In genomic region chr5:142617416-142617815, GRCh38 we compare ENCODE assay signal across 18 cellular contexts.
DNase-seq lines count a peak whose midpoint lies in the region; ATAC-seq and TF ChIP-seq lines count a peak whose summit lies in the region.
"Had no signal": no experiment of that assay in that cellular context is flagged by ENCODE, and none has a peak within 500 bp of the region (broad histone marks: within the 10 kb centered on the region; RNA-seq: fewer than 3 reads in every experiment).

No MANE protein-coding gene starts in this region.

- peak overlapping the region; percentile 52 for H2AK9ac ChIP-seq in IMR-90 (replicated peaks; ENCODE audit: low read depth, low read length, poor library complexity)

- H2BK120ac ChIP-seq in IMR-90 (ENCODE audit: low read depth, low read length), result peak overlapping the region; percentile 91; the same call in 1 of the 2 replicates

- H3K27ac ChIP-seq in ACC112 (ENCODE audit: low read depth, low read length) (peak overlapping the region; percentile 64), IMR-90 (ENCODE audit: insufficient read depth, low read length) (no peak overlapping the region), brain microvascular endothelial cell (peak overlapping the region; percentile 72), sigmoid colon (no peak overlapping the region)
- H3K27ac ChIP-seq: esophagus muscularis mucosa, testis, VCaP had no signal

- H3K9me1 ChIP-seq in IMR-90 (ENCODE audit: insufficient read depth, low read length), result peaks cover 23% of the 10 kb centered on the region

- no peak overlapping the region for H3K56ac ChIP-seq in IMR-90 (ENCODE audit: extremely low read depth, insufficient read depth, low read length)

- no peak overlapping the region for H3K4me2 ChIP-seq in IMR-90 (ENCODE audit: low read depth, low read length)

- no TSS peak for BruUV-seq in IMR-90 (replicated peaks; lab: Mats Ljungman, UMichigan)

- CTCF ChIA-PET in activated CD4-positive, alpha-beta T cell treated with anti-CD3 and anti-CD28 coated beads for 36 hours (lab: Charles Lee), result interaction anchor here (0.7 to 2.2 kb wide), 3 partner anchors 38 to 90 kb away, joined by 3 to 8 read pairs (median 6); no protein-coding TSS in a partner anchor
- CTCF ChIA-PET in IMR-90 (lab: Yijun Ruan, JAX), result no interaction called here

- H3K27me3 ChIP-seq in ACC112 (ENCODE audit: insufficient read depth, low read length) (no peaks in the 10 kb centered on the region), IMR-90 (ENCODE audit: control insufficient read depth, insufficient read depth, low read length) (no peaks in the 10 kb centered on the region), brain microvascular endothelial cell (replicated peaks) (no peaks in the 10 kb centered on the region), sigmoid colon (no peaks in the 10 kb centered on the region)
- H3K27me3 ChIP-seq: esophagus muscularis mucosa, heart right ventricle, testis had no signal

- peak overlapping the region; percentile 96 for H2BK15ac ChIP-seq in IMR-90 (ENCODE audit: low read depth, low read length)

- H3K9me3 ChIP-seq in IMR-90 (ENCODE audit: control insufficient read depth, insufficient read depth, low read length) (no peaks in the 10 kb centered on the region), sigmoid colon (no peaks in the 10 kb centered on the region)
- H3K9me3 ChIP-seq: esophagus muscularis mucosa, testis had no signal

- DNase-seq in activated CD4-positive, alpha-beta T cell treated with anti-CD3 and anti-CD28 coated beads for 36 hours, result peak; percentile 56
- no peak for DNase-seq in activated CD4-positive, alpha-beta T cell treated with anti-CD3 and anti-CD28 coated beads, Interleukin-2, amount 50 U/mL, for 1 hour
- DNase-seq in IMR-90 (no peak), brain microvascular endothelial cell (no peak), sigmoid colon (no peak), hepatic stellate cell (ENCODE audit: low spot score) (no peak)
- DNase-seq: CD4-positive, alpha-beta T cell; midbrain; NCI-H1930; NCI-H524; occipital lobe; OCI-M1; testis had no signal

- no peaks in the 10 kb centered on the region for H3K9me3 Mint-ChIP-seq in activated CD4-positive, alpha-beta T cell treated with anti-CD3 and anti-CD28 coated beads for 36 hours (ENCODE audit: low read depth)
- H3K9me3 Mint-ChIP-seq: CD4-positive, alpha-beta T cell had no signal

- no peak for TF ChIP-seq EP300 in sigmoid colon (IDR thresholded peaks at IDR 0.05)

- H4K5ac ChIP-seq in IMR-90 (ENCODE audit: low read depth, low read length), result peak overlapping the region; percentile 22; the same call in 1 of the 2 replicates

- H3K4me3 ChIP-seq in ACC112 (ENCODE audit: low read depth, low read length) (no peak overlapping the region), IMR-90 (ENCODE audit: insufficient read depth, low read depth, low read length) (no peak overlapping the region), brain microvascular endothelial cell (ENCODE audit: low read depth, low read length) (no peak overlapping the region), sigmoid colon (no peak overlapping the region)
- H3K4me3 ChIP-seq: esophagus muscularis mucosa, heart right ventricle, testis had no signal

- no peaks in the 10 kb centered on the region for H4K20me1 ChIP-seq in IMR-90 (ENCODE audit: insufficient read depth, low read length)

- no peak overlapping the region for H3K9ac ChIP-seq in IMR-90 (ENCODE audit: low read depth, low read length)

- intact Hi-C loops in activated CD4-positive, alpha-beta T cell treated with anti-CD3 and anti-CD28 coated beads for 36 hours (cut with DNase I, micrococcal nuclease), result loop anchor here in 1 of 2 experiments (2.0 kb wide), 1 partner anchor 1575 kb away; no protein-coding TSS in a partner anchor
- intact Hi-C loops in IMR-90 (cut with micrococcal nuclease) (no loop called here), sigmoid colon (cut with DNase I) (loop anchor here (10.0 kb wide), 1 partner anchor 267 kb away; no protein-coding TSS in a partner anchor)

- peak; percentile 90 for ATAC-seq in activated CD4-positive, alpha-beta T cell treated with anti-CD3 and anti-CD28 coated beads for 36 hours
- no peak for ATAC-seq in IMR-90 (ENCODE audit: low read depth)
- no peak for ATAC-seq in HG03135 (IDR thresholded peaks at IDR 0.05; ENCODE audit: unreplicated experiment)

- peak overlapping the region; percentile 82 for H4K91ac ChIP-seq in IMR-90 (ENCODE audit: insufficient read depth, low read depth, low read length)

- H2BK5ac ChIP-seq in IMR-90 (ENCODE audit: low read depth, low read length, poor library complexity, severe bottlenecking), result peak overlapping the region; percentile 41

- H3K23ac ChIP-seq in IMR-90 (ENCODE audit: low read depth, low read length), result peak overlapping the region; percentile 61; the same call in 1 of the 2 replicates

- TF ChIP-seq RAD21 in IMR-90 (IDR thresholded peaks at IDR 0.05; ENCODE audit: low read length), result no peak

- H3K36me3 ChIP-seq in ACC112 (ENCODE audit: insufficient read depth, low read length) (peaks cover 3% of the 10 kb centered on the region; the same call in 1 of the 2 replicates), IMR-90 (ENCODE audit: control insufficient read depth, insufficient read depth, low read length) (no peaks in the 10 kb centered on the region), brain microvascular endothelial cell (replicated peaks) (no peaks in the 10 kb centered on the region), sigmoid colon (no peaks in the 10 kb centered on the region)

- dilution Hi-C loops in IMR-90 (cut with HindIII; ENCODE audit: low sequenced_read_pairs, unreplicated experiment), result no loop called here

- peak overlapping the region; percentile 95 for H2AK5ac ChIP-seq in IMR-90 (ENCODE audit: low read depth, low read length)

- H3K4me1 Mint-ChIP-seq in activated CD4-positive, alpha-beta T cell treated with anti-CD3 and anti-CD28 coated beads for 36 hours, result peaks cover 19% of the 10 kb centered on the region

- H3K14ac ChIP-seq in IMR-90 (replicated peaks; ENCODE audit: low read depth, low read length), result peak overlapping the region; percentile 18; the same call in 1 of the 2 replicates

- H2AFZ ChIP-seq in ACC112 (ENCODE audit: low read length, unreplicated experiment), result no peak overlapping the region
- peak overlapping the region; percentile 13 for H2AFZ ChIP-seq in IMR-90 (replicated peaks; ENCODE audit: low read length, poor library complexity)

- in situ Hi-C loops in IMR-90 (cut with MboI; ENCODE audit: low sequenced_read_pairs), result no loop called here
- in situ Hi-C loops in brain microvascular endothelial cell (cut with HindIII; ENCODE audit: low pct_ligation_motif_present, low sequenced_read_pairs), result no loop called here

- POLR2A ChIA-PET in activated CD4-positive, alpha-beta T cell treated with anti-CD3 and anti-CD28 coated beads for 36 hours (lab: Charles Lee), result no interaction called here
- POLR2A ChIA-PET in IMR-90 (lab: Charles Lee; ENCODE audit: unreplicated experiment), result interaction anchor here (1.0 kb wide), 1 partner anchor 27 kb away, joined by 10 read pairs; no protein-coding TSS in a partner anchor

- peaks cover 8 to 40% of the 10 kb centered on the region in 2 experiments for H3K79me1 ChIP-seq in IMR-90 (ENCODE audit: low read depth in 1 of 2, low read length in 2 of 2)

- no peak overlapping the region for H3K4me3 Mint-ChIP-seq in activated CD4-positive, alpha-beta T cell treated with anti-CD3 and anti-CD28 coated beads for 36 hours
- H3K4me3 Mint-ChIP-seq: CD4-positive, alpha-beta T cell had no signal

- H3K4me1 ChIP-seq in ACC112 (ENCODE audit: control insufficient read depth, insufficient read depth, low read length, unreplicated experiment), result peaks cover 37% of the 10 kb centered on the region
- peaks cover 30% of the 10 kb centered on the region for H3K4me1 ChIP-seq in IMR-90 (ENCODE audit: control insufficient read depth, insufficient read depth, low read length)
- peaks cover 0 to 12% (median 6%) of the 10 kb centered on the region in 4 donors for H3K4me1 ChIP-seq in sigmoid colon
- H3K4me1 ChIP-seq: testis had no signal

- H3K27me3 Mint-ChIP-seq in activated CD4-positive, alpha-beta T cell treated with anti-CD3 and anti-CD28 coated beads for 36 hours, result peaks cover 16% of the 10 kb centered on the region

- peak overlapping the region; percentile 45; the same call in 1 of the 2 replicates for H3K18ac ChIP-seq in IMR-90 (ENCODE audit: low read depth, low read length)

- no peak overlapping the region for H3K27ac Mint-ChIP-seq in activated CD4-positive, alpha-beta T cell treated with anti-CD3 and anti-CD28 coated beads for 36 hours
- H3K27ac Mint-ChIP-seq: CD4-positive, alpha-beta T cell had no signal

- TF ChIP-seq CTCF in IMR-90 (conservative IDR thresholded peaks at IDR 0.05; ENCODE audit: low read depth, low read length) (no peak), brain microvascular endothelial cell (IDR thresholded peaks at IDR 0.05; ENCODE audit: low read depth, low read length, missing control alignments) (no peak), sigmoid colon (IDR thresholded peaks at IDR 0.05) (no peak)

- peak overlapping the region; percentile 64 for H3K4ac ChIP-seq in IMR-90 (ENCODE audit: low read depth, low read length)

- H3K79me2 ChIP-seq in ACC112 (ENCODE audit: control insufficient read depth, insufficient read depth, low read length, unreplicated experiment), result no peaks in the 10 kb centered on the region

- peak overlapping the region in 1 of 2 experiments; percentile 86; a peak in 2 of 4 replicates for H4K8ac ChIP-seq in IMR-90 (ENCODE audit: low read depth in 2 of 2, low read length in 2 of 2)

- H3K36me3 Mint-ChIP-seq in activated CD4-positive, alpha-beta T cell treated with anti-CD3 and anti-CD28 coated beads for 36 hours (ENCODE audit: low read depth), result no peaks in the 10 kb centered on the region

- no peak for TF ChIP-seq POLR2A in IMR-90 (IDR thresholded peaks at IDR 0.05; ENCODE audit: low read depth, low read length)
- no peak for TF ChIP-seq POLR2A in sigmoid colon (IDR thresholded peaks at IDR 0.05)

- peak overlapping the region; percentile 47; the same call in 1 of the 2 replicates for H2BK20ac ChIP-seq in IMR-90 (ENCODE audit: low read depth, low read length)

TF ChIP-seq in IMR-90, 13 proteins besides CTCF, POLR2A, EP300 and RAD21:
- no peak for TF ChIP-seq USF2 (IDR thresholded peaks at IDR 0.05; ENCODE audit: low read depth, low read length)
- TF ChIP-seq MAFK (IDR thresholded peaks at IDR 0.05; ENCODE audit: low read depth, low read length), result peak; percentile 95
TF ChIP-seq in IMR-90: peak in this region for 1.

Comparison
In these comparisons a context has a peak if more than half of its experiments do, and no peak if none do; other contexts are left out.
1. H3K27ac ChIP-seq: peak in ACC112 (single experiment) and brain microvascular endothelial cell (single experiment); none in IMR-90 (single experiment) and sigmoid colon (0 of 4).